23 cellular contexts compared by ENCODE assay signal in genomic region chr1:119929643-119930310, GRCh38. TPM values are rescaled to one million over a fixed set of nuclear protein-coding genes. Genes with fewer than 3 reads are reported as not detected.
DNase-seq lines count a peak whose midpoint lies in the region; ATAC-seq, FAIRE-seq and TF ChIP-seq lines count a peak whose summit lies in the region.
"Had no signal": no experiment of that assay in that cellular context is flagged by ENCODE, and none has a peak within 500 bp of the region (broad histone marks: within the 10 kb centered on the region; RNA-seq: fewer than 3 reads in every experiment).

No MANE protein-coding gene starts in this region.

- no peak overlapping the region for H3K4me2 ChIP-seq in neuronal stem cell (ENCODE audit: insufficient read depth, low read length, poor library complexity, severe bottlenecking)
- H3K4me2 ChIP-seq: BLaER1 treated with 17β-estradiol and CSF1 and Interleukin-3, amounts not matched to agents 10 nM and 100 nM had no signal

- TF ChIP-seq POLR2A in transverse colon (IDR thresholded peaks at IDR 0.05), result no peak

- H3K14ac ChIP-seq in neuronal stem cell (ENCODE audit: low read length), result no peak overlapping the region

- H2BK120ac ChIP-seq in neuronal stem cell (ENCODE audit: low read depth, low read length), result no peak overlapping the region

- H3K4ac ChIP-seq in neuronal stem cell (ENCODE audit: low read length), result no peak overlapping the region

- no peak overlapping the region for H2BK15ac ChIP-seq in neuronal stem cell (ENCODE audit: low read length)

- no peak overlapping the region for H3K9ac ChIP-seq in neuronal stem cell (ENCODE audit: low read depth, low read length, poor library complexity)
- H3K9ac ChIP-seq: BLaER1 treated with 17β-estradiol and CSF1 and Interleukin-3, amounts not matched to agents 10 nM and 100 nM had no signal

- H2AFZ ChIP-seq in neuronal stem cell (ENCODE audit: low read length), result no peak overlapping the region

- peaks cover 33% of the 10 kb centered on the region for H3K36me3 ChIP-seq in bronchial epithelial cell (ENCODE audit: control insufficient read depth, insufficient read depth, low read length)
- H3K36me3 ChIP-seq in transverse colon, result peaks cover 3 to 65% (median 26%) of the 10 kb centered on the region in 4 donors
- peaks cover 26 to 66% of the 10 kb centered on the region in 2 donors for H3K36me3 ChIP-seq in neuronal stem cell (replicated peaks in 1 of 2; ENCODE audit: control insufficient read depth in 2 of 2, insufficient read depth in 2 of 2, low read length in 2 of 2)
- peaks cover 2 to 9% of the 10 kb centered on the region in 2 donors for H3K36me3 ChIP-seq in small intestine (ENCODE audit: control insufficient read depth in 2 of 2, insufficient read depth in 2 of 2, low read length in 2 of 2)

- H3K4me3 ChIP-seq in bronchial epithelial cell (ENCODE audit: low read depth, low read length) (no peak overlapping the region), transverse colon (no peak overlapping the region), neuronal stem cell (ENCODE audit: low read length in 2 of 2) (no peak overlapping the region), small intestine (ENCODE audit: low read depth in 1 of 2, low read length in 2 of 2) (no peak overlapping the region)
- H3K4me3 ChIP-seq: BLaER1 treated with 17β-estradiol and CSF1 and Interleukin-3, amounts not matched to agents 10 nM and 100 nM; GM12878; MG63 had no signal

- no peaks in the 10 kb centered on the region for H3K4me1 ChIP-seq in transverse colon
- no peaks in the 10 kb centered on the region for H3K4me1 ChIP-seq in neuronal stem cell (ENCODE audit: control insufficient read depth in 2 of 2, insufficient read depth in 1 of 2, low read depth in 1 of 2, low read length in 2 of 2)
- H3K4me1 ChIP-seq in small intestine (ENCODE audit: control insufficient read depth in 2 of 2, insufficient read depth in 1 of 2, low read depth in 1 of 2, low read length in 1 of 2), result no peaks in the 10 kb centered on the region
- H3K4me1 ChIP-seq: BLaER1 treated with 17β-estradiol and CSF1 and Interleukin-3, amounts not matched to agents 10 nM and 100 nM had no signal

- TF ChIP-seq CTCF in bronchial epithelial cell (IDR thresholded peaks at IDR 0.05; ENCODE audit: insufficient read depth, low read length, severe bottlenecking) (no peak), transverse colon (IDR thresholded peaks at IDR 0.05) (no peak)

- TF ChIP-seq EP300 in transverse colon (IDR thresholded peaks at IDR 0.05; ENCODE audit: low read depth), result no peak

- no peak overlapping the region for H2AK5ac ChIP-seq in neuronal stem cell (ENCODE audit: low read depth, low read length)

- H4K91ac ChIP-seq in neuronal stem cell (ENCODE audit: low read depth, low read length, poor library complexity), result no peak overlapping the region

- no peaks in the 10 kb centered on the region for H3K27me3 ChIP-seq in bronchial epithelial cell (ENCODE audit: control insufficient read depth, insufficient read depth, low read length)
- no peaks in the 10 kb centered on the region for H3K27me3 ChIP-seq in transverse colon
- no peaks in the 10 kb centered on the region for H3K27me3 ChIP-seq in neuronal stem cell (ENCODE audit: control insufficient read depth in 3 of 3, insufficient read depth in 3 of 3, low read depth in 1 of 3, low read length in 3 of 3)
- H3K27me3 ChIP-seq in small intestine (ENCODE audit: control insufficient read depth in 2 of 2, insufficient read depth in 2 of 2, low read length in 2 of 2), result no peaks in the 10 kb centered on the region
- H3K27me3 ChIP-seq: BLaER1 treated with 17β-estradiol and CSF1 and Interleukin-3, amounts not matched to agents 10 nM and 100 nM; MG63 had no signal

- in situ Hi-C loops in transverse colon (cut with MboI; ENCODE audit: low pct_ligation_motif_present in 1 of 4, low pct_unique_long_range_greater_than_20kb in 1 of 4, low sequenced_read_pairs in 3 of 4), result no loop called here

- DNase-seq in NCI-H1436 (lab: John Stamatoyannopoulos, UW) (peak; percentile 4), NCI-H1436 treated with DMSO at 0.1 percent for 48 hours (lab: John Stamatoyannopoulos, UW) (no peak), NCI-H69 (lab: John Stamatoyannopoulos, UW) (peak; percentile 82), bronchial epithelial cell (ENCODE audit: low read depth) (peak; percentile 75), left colon (no peak), transverse colon (no peak), neuronal stem cell (ENCODE audit: low spot score) (no peak), small intestine (no peak)
- DNase-seq: 8988T; CD4-positive, alpha-beta memory T cell; DND-41; Kasumi-1; MG63; NCI-H146; NCI-H2107; NCI-H82; OCI-M1; SHP77 had no signal

- H3K9me3 ChIP-seq in transverse colon (peaks cover 0 to 4% of the 10 kb centered on the region in 2 donors), neuronal stem cell (replicated peaks in 1 of 2; ENCODE audit: control insufficient read depth in 2 of 2, insufficient read depth in 1 of 2, low read depth in 1 of 2, low read length in 2 of 2) (peaks cover 4 to 5% of the 10 kb centered on the region in 2 donors), small intestine (ENCODE audit: control insufficient read depth, low read depth) (no peaks in the 10 kb centered on the region)

- intact Hi-C loops in left colon (cut with DNase I, micrococcal nuclease) (no loop called here), transverse colon (cut with DNase I; ENCODE audit: low total_unique reads) (no loop called here)

- FAIRE-seq in bronchial epithelial cell (lab: Jason Lieb, UNC) (no peak), small intestine (lab: Jason Lieb, UNC) (no peak)
- FAIRE-seq: GM12878, H54 had no signal

- no peak overlapping the region for H3K27ac ChIP-seq in transverse colon
- H3K27ac ChIP-seq in neuronal stem cell (replicated peaks; ENCODE audit: low read length), result no peak overlapping the region
- H3K27ac ChIP-seq in small intestine (ENCODE audit: low read depth in 1 of 2, low read length in 1 of 2), result no peak overlapping the region
- H3K27ac ChIP-seq: BLaER1 treated with 17β-estradiol and CSF1 and Interleukin-3, amounts not matched to agents 10 nM and 100 nM had no signal

- no peak overlapping the region for H2BK5ac ChIP-seq in neuronal stem cell (ENCODE audit: low read length)

- no peaks in the 10 kb centered on the region for H3K79me1 ChIP-seq in neuronal stem cell (ENCODE audit: low read depth, low read length)

- no peak overlapping the region for H4K8ac ChIP-seq in neuronal stem cell (ENCODE audit: low read depth, low read length)

- peak; percentile 35 for ATAC-seq in left colon
- ATAC-seq: GM12878 had no signal

- 96% methylated on average over 1 of the region's 1 CpG; no CpG with 5 or more reads in 1 of the 2 donors for WGBS in transverse colon (ENCODE audit: low coverage in 1 of 2), 2 donors
- WGBS in neuronal stem cell (ENCODE audit: extremely low coverage in 2 of 2, insufficient read length in 2 of 2, insufficient replicate concordance in 1 of 2), 2 donors, result no CpG with 5 or more reads among the region's 1 CpG
- 95 to 100% (median 97%) methylated on average over 1 of the region's 1 CpG for WGBS in small intestine, 3 donors

- no peak overlapping the region for H3K18ac ChIP-seq in neuronal stem cell (ENCODE audit: low read length)

- no peak overlapping the region for H3K23ac ChIP-seq in neuronal stem cell (ENCODE audit: low read depth, low read length, poor library complexity)

- no peak overlapping the region for H2BK12ac ChIP-seq in neuronal stem cell (ENCODE audit: low read length)

RNA-seq across cellular contexts. Expression of gene ADAM30, which starts 33.5 kb away (rescaled TPM):
- not detected in 2 replicates for total RNA-seq in bronchial epithelial cell
- total RNA-seq in left colon, result not detected
- not detected for total RNA-seq in transverse colon
- polyA plus RNA-seq in neuronal stem cell (2013, experiment 1 of 2), result not detected
- polyA plus RNA-seq in neuronal stem cell (2013, experiment 2 of 2), result not detected
- polyA plus RNA-seq in small intestine, result not detected
- total RNA-seq: CD4-positive, alpha-beta memory T cell; GM12878; NCI-H460; RPMI7951 had no signal
- polyA plus RNA-seq: CD4-positive, alpha-beta memory T cell; GM12878 had no signal

Comparison
In these comparisons a context has a peak if more than half of its experiments do, and no peak if none do; other contexts are left out.
1. DNase-seq: peak in NCI-H1436 (single experiment), NCI-H69 (single experiment) and bronchial epithelial cell (single experiment); none in NCI-H1436 treated with DMSO at 0.1 percent for 48 hours (single experiment), left colon (0 of 2), transverse colon (single experiment), neuronal stem cell (single experiment) and small intestine (single experiment).